Comparison of ENCODE assay signal across 28 cellular contexts in the genomic region with DNA sequence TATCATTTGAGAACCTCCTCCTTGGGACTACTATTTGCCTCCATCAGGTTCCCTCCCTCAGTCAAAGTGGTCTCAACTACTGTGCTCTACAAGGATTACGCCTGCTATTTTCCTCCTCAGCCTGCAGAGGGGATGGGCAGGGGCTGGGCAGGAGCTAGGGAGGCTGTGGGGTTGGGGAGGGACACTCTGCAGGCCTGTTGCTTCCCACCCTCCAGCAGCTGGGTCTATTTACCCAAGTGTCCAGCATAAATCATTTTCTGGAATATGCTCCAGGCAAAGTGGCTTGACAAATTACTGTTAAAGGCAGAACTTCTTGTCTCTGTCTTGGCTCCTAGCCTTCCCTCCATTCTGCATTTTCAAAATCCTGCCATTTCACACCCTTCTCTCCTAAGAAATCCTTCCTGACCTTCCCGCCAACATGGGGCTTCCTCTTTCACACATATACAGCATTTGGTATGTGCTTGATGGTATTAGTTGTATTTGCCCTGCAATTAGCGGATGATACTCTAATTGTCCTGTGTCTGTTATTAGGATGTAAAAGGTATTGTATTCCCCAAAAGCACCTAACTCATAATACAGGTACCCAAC.
DNase-seq lines count a peak whose midpoint lies in the region; ATAC-seq, FAIRE-seq and TF ChIP-seq lines count a peak whose summit lies in the region.
"Had no signal": no experiment of that assay in that cellular context is flagged by ENCODE, and none has a peak within 500 bp of the region (broad histone marks: within the 10 kb centered on the region; RNA-seq: fewer than 3 reads in every experiment).

No MANE protein-coding gene starts in this region.

- no peaks in the 10 kb centered on the region for H3K36me3 ChIP-seq in transverse colon
- H3K36me3 ChIP-seq: cardiac muscle cell, lower lobe of right lung, upper lobe of left lung had no signal

- 86 to 88% methylated on average over 2 to 3 of the region's 3 CpGs for WGBS in transverse colon (ENCODE audit: low coverage in 1 of 2), 2 donors

- FAIRE-seq in H54 (lab: Jason Lieb, UNC): peak; percentile 23
- FAIRE-seq: G401.6, HTR-8/SVneo, kidney had no signal

- no peaks in the 10 kb centered on the region for H3K9me3 ChIP-seq in transverse colon
- H3K9me3 ChIP-seq: lower lobe of right lung, upper lobe of left lung had no signal

- no peak for TF ChIP-seq POLR2A in H54 (IDR thresholded peaks at IDR 0.05; ENCODE audit: low read depth, low read length)
- TF ChIP-seq POLR2A in transverse colon (IDR thresholded peaks at IDR 0.05): no peak

- TF ChIP-seq EP300 in transverse colon (IDR thresholded peaks at IDR 0.05; ENCODE audit: low read depth): no peak

- peaks cover 6% of the 10 kb centered on the region for H3K36me3 Mint-ChIP-seq in nephron progenitor cell (ENCODE audit: low read depth)
- H3K36me3 Mint-ChIP-seq: CD4-positive, CD25-positive, alpha-beta regulatory T cell had no signal

- TF ChIP-seq CTCF in nephron progenitor cell (IDR thresholded peaks at IDR 0.05) (no peak), transverse colon (IDR thresholded peaks at IDR 0.05) (no peak)

- H3K27me3 ChIP-seq in transverse colon: no peaks in the 10 kb centered on the region
- H3K27me3 ChIP-seq: cardiac muscle cell, upper lobe of left lung had no signal

- intact Hi-C loops in transverse colon (cut with DNase I; ENCODE audit: low total_unique reads): no loop called here

- peaks cover 5% of the 10 kb centered on the region for H3K9me3 Mint-ChIP-seq in nephron progenitor cell
- H3K9me3 Mint-ChIP-seq: activated CD4-positive, alpha-beta T cell treated with anti-CD3 and anti-CD28 coated beads, Interleukin-2, amount 10 ng/mL, durations not matched to agents 24 days and 14 days; activated naive CD4-positive, alpha-beta T cell treated with anti-CD3 and anti-CD28 coated beads for 36 hours; activated T-cell treated with anti-CD3 and anti-CD28 coated beads, Interleukin-2, amount 50 U/mL, for 4 hours; T-helper 2 cell treated with Interferon-gamma antibody and Interleukin-4, amounts not matched to agents 5 μg/mL and 100 μg/mL, for 36 hours had no signal

- no peak overlapping the region for H3K4me3 ChIP-seq in transverse colon
- H3K4me3 ChIP-seq: cardiac muscle cell, lower lobe of right lung, skin epidermis, upper lobe of left lung had no signal

- ATAC-seq in GM21576 (IDR thresholded peaks at IDR 0.05; ENCODE audit: unreplicated experiment): no peak
- ATAC-seq in HG02678 (IDR thresholded peaks at IDR 0.05; ENCODE audit: unreplicated experiment): no peak
- ATAC-seq: activated T-cell treated with anti-CD3 and anti-CD28 coated beads, Interleukin-2, amount 50 U/mL, for 4 hours; lower lobe of right lung had no signal

- peak overlapping the region; percentile 39 for H3K27ac Mint-ChIP-seq in nephron progenitor cell
- H3K27ac Mint-ChIP-seq: activated CD4-positive, alpha-beta T cell treated with anti-CD3 and anti-CD28 coated beads, Interleukin-2, amount 10 ng/mL, durations not matched to agents 24 days and 14 days; activated naive CD4-positive, alpha-beta T cell treated with anti-CD3 and anti-CD28 coated beads for 36 hours; CD4-positive, CD25-positive, alpha-beta regulatory T cell; T-helper 2 cell treated with Interferon-gamma antibody and Interleukin-4, amounts not matched to agents 5 μg/mL and 100 μg/mL, for 36 hours had no signal

- H3K4me1 Mint-ChIP-seq in nephron progenitor cell: peaks cover 58% of the 10 kb centered on the region
- H3K4me1 Mint-ChIP-seq: activated CD4-positive, alpha-beta T cell treated with anti-CD3 and anti-CD28 coated beads, Interleukin-2, amount 10 ng/mL, durations not matched to agents 24 days and 14 days; CD4-positive, CD25-positive, alpha-beta regulatory T cell had no signal

- H3K4me1 ChIP-seq in transverse colon: peaks cover 0 to 6% (median 0%) of the 10 kb centered on the region in 4 donors
- H3K4me1 ChIP-seq: upper lobe of left lung had no signal

- peaks cover 3% of the 10 kb centered on the region for H3K27me3 Mint-ChIP-seq in nephron progenitor cell (ENCODE audit: low read depth, poor library complexity)

- in situ Hi-C loops in transverse colon (cut with MboI; ENCODE audit: low pct_ligation_motif_present in 1 of 4, low pct_unique_long_range_greater_than_20kb in 1 of 4, low sequenced_read_pairs in 3 of 4): no loop called here

- no peak for DNase-seq in H54 (ENCODE audit: insufficient read length, low spot score)
- DNase-seq in NCI-H446 treated with DMSO at 0.1 percent for 48 hours (lab: John Stamatoyannopoulos, UW): peak; percentile 89
- peak; percentile 28 for DNase-seq in amniotic epithelial cell (ENCODE audit: low read depth)
- no peak for DNase-seq in nephron progenitor cell
- no peak for DNase-seq in transverse colon
- no peak for DNase-seq in activated gamma-delta T cell (lab: John Stamatoyannopoulos, UW)
- DNase-seq: activated CD4-positive, alpha-beta T cell treated with anti-CD3 and anti-CD28 coated beads, Interleukin-2, amount 10 ng/mL, durations not matched to agents 24 days and 14 days; activated naive CD4-positive, alpha-beta T cell treated with anti-CD3 and anti-CD28 coated beads for 36 hours; activated T-cell treated with anti-CD3 and anti-CD28 coated beads, Interleukin-2, amount 50 U/mL, for 4 hours; anterior cingulate cortex; CD4-positive, CD25-positive, alpha-beta regulatory T cell; cortex of kidney; kidney; lower lobe of right lung; NCI-H1930; NCI-H345; nucleus accumbens; stimulated activated CD4-positive, alpha-beta T cell treated with anti-CD3 and anti-CD28 coated beads, Interleukin-1b, Interleukin-23, amount 100 ng/mL, for 48 hours; upper lobe of left lung had no signal

- no peak overlapping the region for H3K4me3 Mint-ChIP-seq in nephron progenitor cell
- H3K4me3 Mint-ChIP-seq: activated CD4-positive, alpha-beta T cell treated with anti-CD3 and anti-CD28 coated beads, Interleukin-2, amount 10 ng/mL, durations not matched to agents 24 days and 14 days; activated naive CD4-positive, alpha-beta T cell treated with anti-CD3 and anti-CD28 coated beads for 36 hours; activated T-cell treated with anti-CD3 and anti-CD28 coated beads, Interleukin-2, amount 50 U/mL, for 4 hours; CD4-positive, CD25-positive, alpha-beta regulatory T cell; T-helper 2 cell treated with Interferon-gamma antibody and Interleukin-4, amounts not matched to agents 5 μg/mL and 100 μg/mL, for 36 hours had no signal

- H3K27ac ChIP-seq in transverse colon: no peak overlapping the region
- H3K27ac ChIP-seq: cardiac muscle cell, KMS-11, lower lobe of right lung, skin epidermis, upper lobe of left lung, VCaP had no signal

Comparison
In these comparisons a context has a peak if more than half of its experiments do, and no peak if none do; other contexts are left out.
1. DNase-seq: peak in NCI-H446 treated with DMSO at 0.1 percent for 48 hours (single experiment) and amniotic epithelial cell (single experiment); none in H54 (single experiment), nephron progenitor cell (single experiment), transverse colon (single experiment) and activated gamma-delta T cell (single experiment).